8 cellular contexts compared by ENCODE assay signal in the genomic region with DNA sequence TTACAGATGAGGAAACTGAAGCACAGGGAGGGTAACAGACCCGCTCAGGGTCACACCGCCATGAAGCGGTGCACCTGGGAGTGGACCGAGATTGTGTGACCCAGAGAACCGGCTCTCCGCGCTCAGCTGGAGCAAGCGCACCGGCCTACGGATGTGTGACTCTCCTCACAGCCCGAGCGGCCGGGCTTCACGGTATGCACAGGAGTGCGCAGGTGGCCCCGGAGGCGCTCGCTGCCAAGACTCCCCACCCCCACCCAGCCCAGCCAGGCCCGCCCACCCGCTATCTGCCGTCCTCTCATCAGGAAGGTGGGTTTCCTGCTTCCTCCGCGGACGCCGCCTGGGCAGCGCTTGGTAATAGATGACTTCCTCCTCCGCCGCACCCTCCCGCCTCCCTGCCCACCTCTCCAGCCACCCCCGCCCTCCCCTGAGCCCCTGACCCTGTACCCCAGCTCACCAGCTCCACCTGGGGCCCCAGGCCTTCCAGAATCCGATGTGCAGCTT.
DNase-seq lines count a peak whose midpoint lies in the region; ATAC-seq, FAIRE-seq and TF ChIP-seq lines count a peak whose summit lies in the region.

No MANE protein-coding gene starts in this region.

- peak overlapping the region; percentile 58 for H3K4me3 ChIP-seq in Loucy (ENCODE audit: low read length, poor library complexity, severe bottlenecking)
- H3K4me3 ChIP-seq in small intestine (ENCODE audit: low read depth in 1 of 2, low read length in 2 of 2) = peak overlapping the region in 1 of 2 donors; percentile 39

- 61 to 85% (median 73%) methylated on average over 28 to 31 of the region's 31 CpGs for WGBS in small intestine, 3 donors

- H4K20me1 ChIP-seq in Loucy (ENCODE audit: insufficient read depth, low read length, poor library complexity, severe bottlenecking) = peaks cover 21% of the 10 kb centered on the region

- H3K9me3 ChIP-seq in Loucy (ENCODE audit: insufficient read depth, low read depth, low read length) (no peaks in the 10 kb centered on the region), small intestine (ENCODE audit: control insufficient read depth, low read depth) (no peaks in the 10 kb centered on the region)

- no peak for FAIRE-seq in small intestine (lab: Jason Lieb, UNC)
- FAIRE-seq in urothelium cell line (lab: Jason Lieb, UNC) = no peak
- no peak for FAIRE-seq in D721Med (lab: Jason Lieb, UNC)

- H3K9me2 ChIP-seq in Loucy (replicated peaks; ENCODE audit: low read depth, low read length) = no peaks in the 10 kb centered on the region

- H3K4me2 ChIP-seq in Loucy (ENCODE audit: low read depth, low read length, poor library complexity, severe bottlenecking) = peak overlapping the region; percentile 75

- peak overlapping the region in 1 of 2 donors; percentile 76 for H3K27ac ChIP-seq in small intestine (ENCODE audit: low read depth in 1 of 2, low read length in 1 of 2)

- peaks cover 60% of the 10 kb centered on the region for H3K79me2 ChIP-seq in Loucy (ENCODE audit: insufficient read depth, low read length)

- DNase-seq in central memory CD4-positive, alpha-beta T cell = peak; percentile 22
- DNase-seq in small intestine = peak; percentile 20
- DNase-seq in dedifferentiated amniotic fluid mesenchymal stem cell (ENCODE audit: extremely low spot score) = no peak
- DNase-seq in urothelium cell line (ENCODE audit: low spot score) = no peak
- DNase-seq in D721Med (ENCODE audit: insufficient read length, low spot score) = no peak

- no peaks in the 10 kb centered on the region for H3F3A ChIP-seq in Loucy (ENCODE audit: low read depth)

- H3K36me3 ChIP-seq in Loucy (ENCODE audit: insufficient read depth, low read length) = peaks cover 25% of the 10 kb centered on the region; the same call in 1 of the 2 replicates
- H3K36me3 ChIP-seq in small intestine (ENCODE audit: control insufficient read depth in 2 of 2, insufficient read depth in 2 of 2, low read length in 2 of 2) = no peaks in the 10 kb centered on the region

- TF ChIP-seq POLR2A in GM15510 (IDR thresholded peaks at IDR 0.05; ENCODE audit: borderline replicate concordance, extremely low read depth, insufficient read length) = peak; percentile 13

- TF ChIP-seq CTCF in Loucy (conservative IDR thresholded peaks at IDR 0.05; ENCODE audit: low read length) (no peak; the same call in none of the 2 replicates), D721Med (IDR thresholded peaks at IDR 0.05; ENCODE audit: insufficient read depth, missing control alignments) (no peak)

- peak overlapping the region; percentile 60 for H3K9ac ChIP-seq in Loucy (ENCODE audit: low read depth, low read length, poor library complexity, severe bottlenecking)

- no peak overlapping the region for H2AFZ ChIP-seq in Loucy (ENCODE audit: low read length)

- H3K27me3 ChIP-seq in Loucy (ENCODE audit: insufficient read depth, low read length, poor library complexity, severe bottlenecking) = no peaks in the 10 kb centered on the region
- H3K27me3 ChIP-seq in small intestine (ENCODE audit: control insufficient read depth in 2 of 2, insufficient read depth in 2 of 2, low read length in 2 of 2) = no peaks in the 10 kb centered on the region

- no peak for ATAC-seq in GM19467 (IDR thresholded peaks at IDR 0.05; ENCODE audit: unreplicated experiment)

- H3K4me1 ChIP-seq in Loucy (ENCODE audit: insufficient read depth, low read length, poor library complexity, severe bottlenecking) (peaks cover 61% of the 10 kb centered on the region), small intestine (ENCODE audit: control insufficient read depth in 2 of 2, insufficient read depth in 1 of 2, low read depth in 1 of 2, low read length in 1 of 2) (peaks cover 0 to 5% of the 10 kb centered on the region in 2 donors)

Comparison
In these comparisons a context has a peak if more than half of its experiments do, and no peak if none do; other contexts are left out.
1. DNase-seq: peak in central memory CD4-positive, alpha-beta T cell (single experiment) and small intestine (single experiment); none in dedifferentiated amniotic fluid mesenchymal stem cell (single experiment), urothelium cell line (single experiment) and D721Med (single experiment).